13 cellular contexts compared by ENCODE assay signal in the genomic region with DNA sequence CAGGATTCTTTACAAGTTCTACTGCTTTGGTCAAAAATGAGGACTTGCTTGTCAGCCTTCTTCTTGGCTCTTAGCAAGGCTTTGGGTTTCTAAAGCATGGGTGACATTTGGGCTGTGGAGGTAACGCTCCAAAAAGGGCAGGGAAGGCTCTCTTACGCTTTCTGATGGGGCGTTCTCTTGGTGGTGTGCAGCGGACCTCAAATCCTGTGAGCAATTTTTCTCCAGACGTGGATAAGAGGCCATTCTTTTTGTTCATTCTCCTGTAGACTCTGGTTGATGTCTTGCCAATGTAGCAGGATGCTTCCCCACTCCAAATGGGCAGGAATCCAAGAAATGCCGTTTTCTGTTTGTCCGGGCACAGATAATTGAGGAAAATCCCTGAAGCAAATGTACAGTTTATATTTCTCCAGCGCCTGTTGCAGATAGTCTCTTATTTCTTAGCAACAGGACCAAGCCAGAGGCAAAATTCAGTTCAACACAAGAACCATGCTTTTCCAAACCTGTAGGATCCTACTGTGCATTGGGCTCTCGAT.
A peak's percentile ranks its signal among the peaks of the same experiment; 100 is the strongest.
DNase-seq lines count a peak whose midpoint lies in the region; ATAC-seq, FAIRE-seq and TF ChIP-seq lines count a peak whose summit lies in the region.
"Had no signal": no experiment of that assay in that cellular context is flagged by ENCODE, and none has a peak within 500 bp of the region (broad histone marks: within the 10 kb centered on the region; RNA-seq: fewer than 3 reads in every experiment).

No MANE protein-coding gene starts in this region.

- H3K27ac ChIP-seq in VCaP (peak overlapping the region; percentile 77), brain microvascular endothelial cell (no peak overlapping the region)
- H3K27ac ChIP-seq: parathyroid adenoma had no signal

- H3K27me3 ChIP-seq in brain microvascular endothelial cell (replicated peaks): no peaks in the 10 kb centered on the region

- no peak for FAIRE-seq in HTR-8/SVneo (lab: Jason Lieb, UNC)
- FAIRE-seq: urothelium cell line had no signal

- no peak for TF ChIP-seq CTCF in VCaP (conservative IDR thresholded peaks at IDR 0.05)
- TF ChIP-seq CTCF in brain microvascular endothelial cell (IDR thresholded peaks at IDR 0.05; ENCODE audit: low read depth, low read length, missing control alignments): no peak
- no peak for TF ChIP-seq CTCF in GM13976 (IDR thresholded peaks at IDR 0.05; ENCODE audit: borderline replicate concordance, control extremely low read depth, extremely low read depth, insufficient read depth, missing control alignments)

- in situ Hi-C loops in ACHN (cut with HindIII; ENCODE audit: low pct_ligation_motif_present, low pct_unique_long_range_greater_than_20kb, low sequenced_read_pairs) (no loop called here), brain microvascular endothelial cell (cut with HindIII; ENCODE audit: low pct_ligation_motif_present, low sequenced_read_pairs) (no loop called here), GM13976 (cut with MboI; ENCODE audit: low sequenced_read_pairs, unreplicated experiment) (no loop called here)

- ATAC-seq in GM21423 (IDR thresholded peaks at IDR 0.05; ENCODE audit: unreplicated experiment): peak; percentile 45

- H3K36me3 ChIP-seq in brain microvascular endothelial cell (replicated peaks): no peaks in the 10 kb centered on the region

- DNase-seq in ACHN: peak; percentile 71
- DNase-seq in NCI-H2081 (lab: John Stamatoyannopoulos, UW): peak; percentile 70 to 88
- DNase-seq in erythroblast (lab: John Stamatoyannopoulos, UW): no peak
- no peak for DNase-seq in brain microvascular endothelial cell
- DNase-seq in GM13976 (ENCODE audit: low spot score): no peak
- no peak for DNase-seq in HTR-8/SVneo (ENCODE audit: insufficient read length, low spot score)
- DNase-seq: activated CD4-positive, alpha-beta T cell treated with anti-CD3 and anti-CD28 coated beads for 1 hour; activated T-cell treated with anti-CD3 and anti-CD28 coated beads, Interleukin-2, amount 50 U/mL, for 1 hour; NK-92 treated with Interleukin-12 subunit alpha and Interleukin-12 subunit beta, amount 100 ng/mL, for 24 hours had no signal

- TF ChIP-seq POLR2A in erythroblast (IDR thresholded peaks at IDR 0.05; ENCODE audit: low read length): no peak

- H3K4me3 ChIP-seq in brain microvascular endothelial cell (ENCODE audit: low read depth, low read length): no peak overlapping the region

Comparison
In these comparisons a context has a peak if more than half of its experiments do, and no peak if none do; other contexts are left out.
1. DNase-seq: peak in ACHN (single experiment) and NCI-H2081 (2 of 2); none in erythroblast (0 of 2), brain microvascular endothelial cell (single experiment), GM13976 (single experiment) and HTR-8/SVneo (single experiment).